1 cellular context compared by ENCODE assay signal in the genomic region with DNA sequence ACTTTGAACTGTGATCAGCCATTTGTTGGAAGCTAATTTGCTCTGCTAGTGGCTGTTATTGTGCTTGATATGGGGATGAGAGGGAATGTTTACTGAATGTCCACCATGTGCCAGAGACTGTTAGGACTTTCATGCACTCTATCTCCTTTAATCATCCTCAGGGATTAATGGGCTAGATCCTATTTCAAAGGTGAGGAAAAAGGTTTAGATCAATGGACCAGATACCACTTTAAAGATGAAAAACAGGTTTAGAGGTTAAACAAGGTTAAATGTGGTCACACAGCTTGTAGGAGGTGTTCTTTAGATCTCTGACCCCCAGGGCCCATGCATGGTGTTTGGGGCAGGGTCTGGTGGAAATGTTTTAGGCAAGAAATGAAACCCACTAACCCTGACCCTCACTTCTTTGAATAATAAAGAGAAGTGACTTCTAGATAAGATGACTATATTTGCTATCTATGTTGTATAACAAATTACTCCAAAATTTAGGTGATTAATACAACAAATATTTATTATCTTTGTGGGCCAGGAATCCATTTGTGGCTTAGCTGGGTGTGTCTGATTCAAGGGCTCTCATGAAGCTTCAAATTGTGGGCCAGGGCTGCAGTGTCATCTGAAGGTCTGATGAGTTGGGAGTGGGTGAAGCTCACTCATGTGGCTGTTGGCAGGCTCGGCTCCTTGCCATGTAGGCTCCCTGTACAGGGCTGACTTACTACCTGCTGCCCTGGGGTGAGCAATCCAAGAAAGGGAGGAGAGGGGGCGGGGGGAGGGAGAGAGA.
TF ChIP-seq lines count a peak whose summit lies in the region.

No MANE protein-coding gene starts in this region.

TF ChIP-seq in HCT116, 20 proteins besides CTCF, POLR2A, EP300 and RAD21 (continued from another document):
- TF ChIP-seq, protein P1, sequence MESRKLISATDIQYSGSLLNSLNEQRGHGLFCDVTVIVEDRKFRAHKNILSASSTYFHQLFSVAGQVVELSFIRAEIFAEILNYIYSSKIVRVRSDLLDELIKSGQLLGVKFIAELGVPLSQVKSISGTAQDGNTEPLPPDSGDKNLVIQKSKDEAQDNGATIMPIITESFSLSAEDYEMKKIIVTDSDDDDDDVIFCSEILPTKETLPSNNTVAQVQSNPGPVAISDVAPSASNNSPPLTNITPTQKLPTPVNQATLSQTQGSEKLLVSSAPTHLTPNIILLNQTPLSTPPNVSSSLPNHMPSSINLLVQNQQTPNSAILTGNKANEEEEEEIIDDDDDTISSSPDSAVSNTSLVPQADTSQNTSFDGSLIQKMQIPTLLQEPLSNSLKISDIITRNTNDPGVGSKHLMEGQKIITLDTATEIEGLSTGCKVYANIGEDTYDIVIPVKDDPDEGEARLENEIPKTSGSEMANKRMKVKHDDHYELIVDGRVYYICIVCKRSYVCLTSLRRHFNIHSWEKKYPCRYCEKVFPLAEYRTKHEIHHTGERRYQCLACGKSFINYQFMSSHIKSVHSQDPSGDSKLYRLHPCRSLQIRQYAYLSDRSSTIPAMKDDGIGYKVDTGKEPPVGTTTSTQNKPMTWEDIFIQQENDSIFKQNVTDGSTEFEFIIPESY (IDR thresholded peaks at IDR 0.05; ENCODE audit: extremely low read depth, insufficient replicate concordance, low read length) = no peak
- no peak for TF ChIP-seq SRF (IDR thresholded peaks at IDR 0.05; ENCODE audit: low read depth)
